Comparison of ENCODE assay signal across 7 cellular contexts in the genomic region with DNA sequence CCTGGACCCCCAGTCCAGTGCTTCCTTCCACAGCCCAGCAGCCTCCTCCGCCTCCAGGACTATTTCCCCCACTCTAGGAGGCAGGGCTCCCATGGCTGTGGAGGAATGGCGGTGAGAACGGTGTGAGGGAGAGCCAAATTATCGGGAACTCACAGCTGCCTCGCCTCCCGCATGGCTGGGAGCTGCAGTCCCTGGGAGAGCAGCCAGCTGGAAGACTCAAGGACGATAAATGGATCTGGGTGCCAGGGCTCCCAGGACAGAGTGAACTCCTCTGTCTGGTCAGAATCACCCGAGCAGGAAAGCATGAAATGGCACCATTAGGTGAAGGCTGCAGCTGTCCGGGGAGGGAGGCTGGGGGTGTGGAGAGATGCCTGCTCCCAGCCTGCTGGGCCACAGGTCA. TPM values are rescaled to one million over a fixed set of nuclear protein-coding genes. Genes with fewer than 3 reads are reported as not detected.
"Had no signal": no experiment of that assay in that cellular context is flagged by ENCODE, and none has a peak within 500 bp of the region (broad histone marks: within the 10 kb centered on the region; RNA-seq: fewer than 3 reads in every experiment).

No MANE protein-coding gene starts in this region.

RNA-seq across cellular contexts. Expression of a gene that starts 32.6 kb away (rescaled TPM):
- total RNA-seq: esophagus mucosa, esophagus squamous epithelium, gastrocnemius medialis, kidney epithelial cell, mammary epithelial cell, mononuclear cell had no signal
- polyA plus RNA-seq: keratinocyte, mammary epithelial cell had no signal
